Comparison of ENCODE assay signal across 1 cellular context in the genomic region with DNA sequence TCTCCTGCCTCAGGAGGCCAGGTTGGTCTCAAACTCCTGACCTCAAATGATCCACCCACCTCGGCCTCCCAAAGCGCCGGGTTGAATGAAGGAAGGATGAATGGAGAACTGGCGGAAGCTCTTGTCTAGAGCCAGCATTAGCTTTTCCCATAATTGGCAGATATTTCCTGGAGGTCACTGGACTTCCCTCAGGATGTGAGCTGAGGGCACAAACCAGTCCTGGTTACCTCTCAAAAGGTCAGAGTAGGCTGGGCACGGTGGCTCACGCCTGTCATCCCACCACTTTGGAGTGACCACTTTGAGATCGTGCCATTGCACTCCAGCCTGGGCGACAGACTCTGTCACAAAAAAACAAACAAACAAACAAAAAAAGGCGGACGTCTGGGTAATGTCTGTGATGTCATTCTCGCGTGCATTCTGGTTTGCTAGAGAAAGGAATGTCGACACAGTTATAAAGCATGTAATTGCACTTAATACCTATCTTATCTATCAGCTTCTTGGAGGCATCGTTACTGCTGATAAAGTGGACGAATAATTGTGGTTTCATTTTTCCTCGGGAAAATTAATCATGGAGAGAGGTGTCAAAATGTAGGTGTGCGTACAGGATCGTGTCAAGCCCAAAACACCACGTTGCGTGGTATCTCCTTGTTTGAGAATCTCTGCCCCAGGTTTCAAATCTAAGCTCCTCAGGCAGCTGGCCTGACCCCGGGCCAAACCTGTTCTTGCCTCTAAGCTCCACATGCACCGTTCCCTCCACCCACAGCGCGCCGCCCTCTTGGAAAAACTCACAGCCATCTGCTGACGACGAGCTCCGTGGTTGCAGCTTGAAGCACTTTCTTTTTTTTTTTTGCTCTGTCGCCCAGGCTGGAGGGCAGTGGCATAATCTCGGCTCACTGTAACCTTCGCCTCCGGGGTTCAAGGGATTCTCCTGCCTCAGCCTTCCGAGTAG.
TF ChIP-seq lines count a peak whose summit lies in the region.

No MANE protein-coding gene starts in this region.

TF ChIP-seq in HepG2, 621 proteins besides CTCF, POLR2A, EP300 and RAD21:
- TF ChIP-seq SOX6 (IDR thresholded peaks at IDR 0.05) (no peak), SOX6 (CRISPR knock-in tag; IDR thresholded peaks at IDR 0.05) (no peak), AGO2 (optimal IDR thresholded peaks at IDR 0.05; ENCODE audit: low read depth, low read length) (peak; percentile 37), CREB1 (IDR thresholded peaks at IDR 0.05) (peak; percentile 41; the same call in 1 of the 2 replicates), CREB1 (CRISPR knock-in tag; IDR thresholded peaks at IDR 0.05) (no peak)
